ENCODE assay signal across 21 cellular contexts in genomic region chr1:182968151-182968741, GRCh38. TPM values are rescaled to one million over a fixed set of nuclear protein-coding genes. Genes with fewer than 3 reads are reported as not detected.
DNase-seq lines count a peak whose midpoint lies in the region; ATAC-seq, FAIRE-seq and TF ChIP-seq lines count a peak whose summit lies in the region.
"Had no signal": no experiment of that assay in that cellular context is flagged by ENCODE, and none has a peak within 500 bp of the region (broad histone marks: within the 10 kb centered on the region; RNA-seq: fewer than 3 reads in every experiment).

No MANE protein-coding gene starts in this region.

- H3K4me2 ChIP-seq in A549 (peak overlapping the region; percentile 34; the same call in 2 of the 3 replicates), astrocyte (ENCODE audit: low read length) (peak overlapping the region; percentile 55)

- H3K27me3 Mint-ChIP-seq in astrocyte (ENCODE audit: low read depth, unreplicated experiment) = no peaks in the 10 kb centered on the region

- no peaks in the 10 kb centered on the region for H3K36me3 ChIP-seq in astrocyte (ENCODE audit: insufficient read depth, low read length)
- H3K36me3 ChIP-seq: Peyer's patch had no signal

- H3K79me2 ChIP-seq in astrocyte (ENCODE audit: insufficient read depth, low read length) = no peaks in the 10 kb centered on the region

- H3K27me3 ChIP-seq in astrocyte (ENCODE audit: insufficient read depth, low read length) = no peaks in the 10 kb centered on the region
- H3K27me3 ChIP-seq: Peyer's patch had no signal

- POLR2A ChIA-PET in A549 (lab: Yijun Ruan, JAX) = interaction anchor here (0.6 to 1.0 kb wide), 2 partner anchors 54 to 86 kb away, joined by 3 read pairs; no protein-coding TSS in a partner anchor

- no peak overlapping the region for H3K27ac Mint-ChIP-seq in astrocyte (ENCODE audit: unreplicated experiment)
- H3K27ac Mint-ChIP-seq: activated CD8-positive, alpha-beta T cell treated with anti-CD3 and anti-CD28 coated beads, Interleukin-2, amount 10 ng/mL, durations not matched to agents 7 days and 5 days; activated naive CD8-positive, alpha-beta T cell treated with anti-CD3 and anti-CD28 coated beads, Interleukin-2, amount 10 ng/mL, durations not matched to agents 7 days and 5 days; naive thymus-derived CD8-positive, alpha-beta T cell; stimulated activated naive CD8-positive, alpha-beta T cell treated with anti-CD3 and anti-CD28 coated beads, Interleukin-15, amount 100 ng/mL, for 72 hours had no signal

- H3K4me3 ChIP-seq in A549 (no peak overlapping the region), astrocyte (ENCODE audit: insufficient read depth, low read depth, low read length) (no peak overlapping the region)
- H3K4me3 ChIP-seq: Peyer's patch had no signal

- no peaks in the 10 kb centered on the region for H4K20me1 ChIP-seq in astrocyte (ENCODE audit: insufficient read depth, low read length)

- whole genome bisulfite sequencing in A549 (ENCODE audit: missing lambda C conversion rate) = 27% methylated on average over 4 of the region's 4 CpGs

- H3K9me3 ChIP-seq in A549 = no peaks in the 10 kb centered on the region
- H3K9me3 ChIP-seq in astrocyte (ENCODE audit: insufficient read depth, low read depth, low read length) = no peaks in the 10 kb centered on the region
- H3K9me3 ChIP-seq: Peyer's patch had no signal

- H3K36me3 Mint-ChIP-seq in astrocyte (ENCODE audit: low read depth, unreplicated experiment) = no peaks in the 10 kb centered on the region
- H3K36me3 Mint-ChIP-seq: activated naive CD8-positive, alpha-beta T cell treated with anti-CD3 and anti-CD28 coated beads, Interleukin-2, amount 10 ng/mL, durations not matched to agents 7 days and 5 days; naive thymus-derived CD8-positive, alpha-beta T cell had no signal

- TF ChIP-seq CTCF in A549 (IDR thresholded peaks at IDR 0.05) (no peak), astrocyte (IDR thresholded peaks at IDR 0.05; ENCODE audit: insufficient read depth, low read depth, low read length) (no peak)

- peak; percentile 49 to 56; a peak in 4 of 6 replicates for ATAC-seq in A549
- ATAC-seq: activated CD8-positive, alpha-beta T cell treated with anti-CD3 and anti-CD28 coated beads, Interleukin-2, amount 10 ng/mL, durations not matched to agents 7 days and 5 days; naive thymus-derived CD8-positive, alpha-beta T cell; stimulated activated naive CD8-positive, alpha-beta T cell treated with anti-CD3 and anti-CD28 coated beads, Interleukin-15, amount 100 ng/mL, for 72 hours had no signal

- peak overlapping the region; percentile 7 for H2AFZ ChIP-seq in astrocyte (ENCODE audit: low read depth, low read length)

- FAIRE-seq in A549 (lab: Jason Lieb, UNC) = no peak
- FAIRE-seq in astrocyte (lab: Jason Lieb, UNC) = no peak

- CTCF ChIA-PET in A549 (lab: Yijun Ruan, JAX) = no interaction called here

- no peak overlapping the region for H3K9ac ChIP-seq in astrocyte (ENCODE audit: low read length)

- no peak overlapping the region for H3K4me3 Mint-ChIP-seq in astrocyte (ENCODE audit: unreplicated experiment)
- H3K4me3 Mint-ChIP-seq: activated CD8-positive, alpha-beta T cell treated with anti-CD3 and anti-CD28 coated beads, Interleukin-2, amount 10 ng/mL, durations not matched to agents 7 days and 5 days; activated naive CD8-positive, alpha-beta T cell treated with anti-CD3 and anti-CD28 coated beads, Interleukin-2, amount 10 ng/mL, durations not matched to agents 7 days and 5 days; naive thymus-derived CD8-positive, alpha-beta T cell; stimulated activated naive CD8-positive, alpha-beta T cell treated with anti-CD3 and anti-CD28 coated beads, Interleukin-15, amount 100 ng/mL, for 72 hours had no signal

- peak in 1 of 2 experiments; percentile 13 for DNase-seq in A549 (ENCODE audit: low read depth in 1 of 2, low spot score in 1 of 2)
- peak; percentile 72 for DNase-seq in HT1080 (ENCODE audit: low read depth)
- DNase-seq in astrocyte (ENCODE audit: low read depth) = peak; percentile 69
- DNase-seq in kidney glomerular epithelial cell (lab: John Stamatoyannopoulos, UW) = peak; percentile 27
- DNase-seq in NCI-H128 (lab: John Stamatoyannopoulos, UW; ENCODE audit: unreplicated experiment) = no peak
- DNase-seq in activated CD8-positive, alpha-beta memory T cell treated with anti-CD3 and anti-CD28 coated beads, Interleukin-2, amount 50 U/mL, for 48 hours = no peak
- DNase-seq in NCI-H345 (lab: John Stamatoyannopoulos, UW) = no peak
- DNase-seq in OCI-M2 (lab: John Stamatoyannopoulos, UW; ENCODE audit: unreplicated experiment) = no peak
- DNase-seq: activated CD8-positive, alpha-beta T cell treated with anti-CD3 and anti-CD28 coated beads, Interleukin-2, amount 10 ng/mL, durations not matched to agents 7 days and 5 days; activated naive CD8-positive, alpha-beta T cell treated with anti-CD3 and anti-CD28 coated beads, Interleukin-2, amount 10 ng/mL, durations not matched to agents 7 days and 5 days; foreskin melanocyte; naive thymus-derived CD8-positive, alpha-beta T cell; NCI-H2029 treated with DMSO at 0.1 percent for 48 hours; NCI-H524 treated with DMSO at 0.1 percent for 48 hours; Peyer's patch; retina; stimulated activated naive CD8-positive, alpha-beta T cell treated with anti-CD3 and anti-CD28 coated beads, Interleukin-15, amount 100 ng/mL, for 72 hours; T-helper 1 cell had no signal

- TF ChIP-seq RAD21 in A549 (conservative IDR thresholded peaks at IDR 0.05 in 1 of 2, IDR thresholded peaks at IDR 0.05 in 1 of 2) = no peak

- TF ChIP-seq POLR2A in A549 (IDR thresholded peaks at IDR 0.05; ENCODE audit: low read length) = no peak

- TF ChIP-seq EP300 in A549 (IDR thresholded peaks at IDR 0.05) = no peak

- no peaks in the 10 kb centered on the region for H3K9me3 Mint-ChIP-seq in astrocyte (ENCODE audit: unreplicated experiment)
- H3K9me3 Mint-ChIP-seq: activated naive CD8-positive, alpha-beta T cell treated with anti-CD3 and anti-CD28 coated beads, Interleukin-2, amount 10 ng/mL, durations not matched to agents 7 days and 5 days; naive thymus-derived CD8-positive, alpha-beta T cell; stimulated activated naive CD8-positive, alpha-beta T cell treated with anti-CD3 and anti-CD28 coated beads, Interleukin-15, amount 100 ng/mL, for 72 hours had no signal

- H3K27ac ChIP-seq in A549 (peak overlapping the region in 1 of 2 experiments; percentile 61; a peak in 3 of 6 replicates), astrocyte (ENCODE audit: low read depth, low read length) (peak overlapping the region; percentile 29)
- H3K27ac ChIP-seq: Peyer's patch had no signal

- H3K4me1 ChIP-seq in A549 (peaks cover 20% of the 10 kb centered on the region), astrocyte (ENCODE audit: insufficient read depth, low read length) (peaks cover 10% of the 10 kb centered on the region)
- H3K4me1 ChIP-seq: Peyer's patch had no signal

- H3K4me1 Mint-ChIP-seq in astrocyte (ENCODE audit: low read depth, unreplicated experiment) = peaks cover 10% of the 10 kb centered on the region
- H3K4me1 Mint-ChIP-seq: activated naive CD8-positive, alpha-beta T cell treated with anti-CD3 and anti-CD28 coated beads, Interleukin-2, amount 10 ng/mL, durations not matched to agents 7 days and 5 days; naive thymus-derived CD8-positive, alpha-beta T cell; stimulated activated naive CD8-positive, alpha-beta T cell treated with anti-CD3 and anti-CD28 coated beads, Interleukin-15, amount 100 ng/mL, for 72 hours had no signal

TF ChIP-seq in A549, 52 proteins besides CTCF, POLR2A, EP300 and RAD21:
- TF ChIP-seq JUNB (IDR thresholded peaks at IDR 0.05) (0 out of 2 replicates have a peak, but pooled peaks have one; percentile 40), CHD2 (IDR thresholded peaks at IDR 0.05; ENCODE audit: low read length, partially characterized antibody) (no peak), RCOR1 (IDR thresholded peaks at IDR 0.05; ENCODE audit: low read depth, low read length) (no peak), ZFP36 (IDR thresholded peaks at IDR 0.05; ENCODE audit: borderline replicate concordance, partially characterized antibody) (no peak)

RNA-seq across cellular contexts. Expression of gene SHCBP1L, which starts 15.3 kb away (rescaled TPM):
- polyA plus RNA-seq in A549 (2011; rRNA removed) (not detected in 2 replicates), A549 (2017; fragmentation: RNase III; extraction: RNeasy Plus Mini Kit Qiagen cat#74134 plus additional on column Dnase treatment) (not detected in 3 replicates)
- polyA plus RNA-seq in A549 (2012; cell fraction: cytosol; rRNA removed) = not detected in 2 replicates
- not detected in 2 replicates for polyA plus RNA-seq in A549 (2012; cell fraction: nucleus; rRNA removed)
- not detected in 2 replicates for polyA minus RNA-seq in A549 (2011; rRNA and poly(A)+ RNA removed)
- not detected in 2 replicates for total RNA-seq in HT1080 (2014; rRNA removed; shearing (Covaris generic))
- polyA plus RNA-seq in HT1080 (2015; cell fraction: cytosol; rRNA removed) = not detected in 2 replicates
- not detected in 2 replicates for polyA plus RNA-seq in HT1080 (2015; cell fraction: nucleus; rRNA removed)
- total RNA-seq in astrocyte = not detected in 2 replicates
- total RNA-seq: activated CD8-positive, alpha-beta T cell treated with anti-CD3 and anti-CD28 coated beads, Interleukin-2, amount 10 ng/mL, durations not matched to agents 7 days and 5 days; activated naive CD8-positive, alpha-beta T cell treated with anti-CD3 and anti-CD28 coated beads, Interleukin-2, amount 10 ng/mL, durations not matched to agents 7 days and 5 days; G401; lung microvascular endothelial cell; naive thymus-derived CD8-positive, alpha-beta T cell; Peyer's patch; ureter had no signal
- polyA plus RNA-seq: naive thymus-derived CD8-positive, alpha-beta T cell had no signal

RNA-seq across cellular contexts. Expression of gene LAMC1, which starts 55.0 kb away (rescaled TPM):
- polyA plus RNA-seq in A549 (2011; rRNA removed) (139 and 152 TPM in 2 replicates), A549 (2017; fragmentation: RNase III; extraction: RNeasy Plus Mini Kit Qiagen cat#74134 plus additional on column Dnase treatment) (85.8 to 106 TPM (median 93.7 TPM) in 3 replicates)
- polyA plus RNA-seq in A549 (2012; cell fraction: cytosol; rRNA removed) = 39.6 and 43.0 TPM in 2 replicates
- polyA plus RNA-seq in A549 (2012; cell fraction: nucleus; rRNA removed) = 92.3 and 98.8 TPM in 2 replicates
- polyA minus RNA-seq in A549 (2011; rRNA and poly(A)+ RNA removed) = 149 and 171 TPM in 2 replicates
- total RNA-seq in HT1080 (2014; rRNA removed; shearing (Covaris generic)) = 130 and 139 TPM in 2 replicates
- polyA plus RNA-seq in HT1080 (2015; cell fraction: cytosol; rRNA removed) = 105 and 133 TPM in 2 replicates
- polyA plus RNA-seq in HT1080 (2015; cell fraction: nucleus; rRNA removed) = 540 and 641 TPM in 2 replicates
- total RNA-seq in astrocyte = 270 and 284 TPM in 2 replicates
- total RNA-seq: activated CD8-positive, alpha-beta T cell treated with anti-CD3 and anti-CD28 coated beads, Interleukin-2, amount 10 ng/mL, durations not matched to agents 7 days and 5 days had no signal
- polyA plus RNA-seq: naive thymus-derived CD8-positive, alpha-beta T cell had no signal

Comparison
In these comparisons a context has a peak if more than half of its experiments do, and no peak if none do; other contexts are left out.
1. DNase-seq: peak in HT1080 (single experiment), astrocyte (single experiment) and kidney glomerular epithelial cell (single experiment); none in NCI-H128 (single experiment), activated CD8-positive, alpha-beta memory T cell treated with anti-CD3 and anti-CD28 coated beads, Interleukin-2, amount 50 U/mL, for 48 hours (single experiment), NCI-H345 (single experiment) and OCI-M2 (single experiment).